Comparison of ENCODE assay signal across 1 cellular context in genomic region chr10:122847782-122848604, GRCh38.
TF ChIP-seq lines count a peak whose summit lies in the region.

No MANE protein-coding gene starts in this region.

TF ChIP-seq in IMR-90, 13 proteins besides CTCF, POLR2A, EP300 and RAD21 (continued from another document):
- no peak for TF ChIP-seq NFE2L2 (IDR thresholded peaks at IDR 0.05; ENCODE audit: low read depth, low read length)
- TF ChIP-seq USF2 (IDR thresholded peaks at IDR 0.05; ENCODE audit: low read depth, low read length), result no peak
- no peak for TF ChIP-seq MXI1 (IDR thresholded peaks at IDR 0.05; ENCODE audit: borderline replicate concordance, low read depth, low read length)
- no peak for TF ChIP-seq RCOR1 (IDR thresholded peaks at IDR 0.05; ENCODE audit: insufficient replicate concordance, low read length)
- no peak for TF ChIP-seq FOS (IDR thresholded peaks at IDR 0.05; ENCODE audit: low read depth, low read length)
- no peak for TF ChIP-seq ELK1 (IDR thresholded peaks at IDR 0.05; ENCODE audit: borderline replicate concordance, low read depth, low read length)
- no peak for TF ChIP-seq CEBPB (IDR thresholded peaks at IDR 0.05; ENCODE audit: low read depth, low read length)
